22 cellular contexts compared by ENCODE assay signal in genomic region chr15:66211670-66212455, GRCh38. TPM values are rescaled to one million over a fixed set of nuclear protein-coding genes. Genes with fewer than 3 reads are reported as not detected.
DNase-seq lines count a peak whose midpoint lies in the region; ATAC-seq and TF ChIP-seq lines count a peak whose summit lies in the region.
"Had no signal": no experiment of that assay in that cellular context is flagged by ENCODE, and none has a peak within 500 bp of the region (broad histone marks: within the 10 kb centered on the region; RNA-seq: fewer than 3 reads in every experiment).

No MANE protein-coding gene starts in this region.

- H3K4me1 ChIP-seq in BLaER1 treated with 17β-estradiol and CSF1 and Interleukin-3, amounts not matched to agents 10 nM and 100 nM, result peaks cover 5 to 31% (median 16%) of the 10 kb centered on the region in 10 experiments; a peak in 17 of 20 replicates
- peaks cover 0 to 15% of the 10 kb centered on the region in 2 experiments; a peak in 1 of 4 replicates for H3K4me1 ChIP-seq in SK-N-SH (ENCODE audit: control insufficient read depth in 1 of 2, insufficient read depth in 2 of 2, low read depth in 1 of 2, low read length in 1 of 2)
- H3K4me1 ChIP-seq: A549, SJSA1 had no signal

- no peak for DNase-seq in WTC11 (ENCODE audit: low spot score)
- DNase-seq in iPS-NIHi11 (ENCODE audit: low spot score), result peak; percentile 47
- no peak for DNase-seq in stimulated activated effector memory CD8-positive, alpha-beta T cell treated with anti-CD3 and anti-CD28 coated beads, Interleukin-12 subunit alpha, Interleukin-12 subunit beta, amount 100 ng/mL, for 72 hours (ENCODE audit: low spot score in 2 of 2)
- no peak for DNase-seq in NCI-H1436 (lab: John Stamatoyannopoulos, UW)
- DNase-seq in stimulated activated CD4-positive, alpha-beta T cell treated with anti-CD3 and anti-CD28 coated beads, Interleukin-4, amount 100 ng/mL, for 1 hour, result no peak
- no peak for DNase-seq in SK-N-SH
- DNase-seq: CD4-positive, CD25-positive, alpha-beta regulatory T cell; DMS 273 treated with DMSO at 0.1 percent for 48 hours; DMS79 treated with DMSO at 0.1 percent for 48 hours; GOT3; NCI-H146; NCI-H2029; NCI-H2227 treated with DMSO at 0.1 percent for 48 hours; NCI-H510A treated with DMSO at 0.1 percent for 48 hours; NCI-H774; NK-92 treated with Interleukin-12 subunit alpha and Interleukin-12 subunit beta, amount 100 ng/mL, for 24 hours had no signal

- CTCF ChIA-PET in WTC11 (lab: Charles Lee) (interaction anchor here (0.6 to 1.9 kb wide), 4 partner anchors 21 to 296 kb away, joined by 3 to 6 read pairs (median 3); no protein-coding TSS in a partner anchor), SK-N-SH (lab: Yijun Ruan, JAX) (interaction anchor here (1.3 kb wide), 1 partner anchor 12 kb away, joined by 4 read pairs; no protein-coding TSS in a partner anchor)

- peaks cover 7% of the 10 kb centered on the region; the same call in 1 of the 2 replicates for H3K9me3 Mint-ChIP-seq in WTC11
- no peaks in the 10 kb centered on the region for H3K9me3 Mint-ChIP-seq in stimulated activated effector memory CD8-positive, alpha-beta T cell treated with anti-CD3 and anti-CD28 coated beads, Interleukin-12 subunit alpha, Interleukin-12 subunit beta, amount 100 ng/mL, for 72 hours

- H4K20me1 ChIP-seq in BLaER1 treated with 17β-estradiol and CSF1 and Interleukin-3, amounts not matched to agents 10 nM and 100 nM, result no peaks in the 10 kb centered on the region
- no peaks in the 10 kb centered on the region for H4K20me1 ChIP-seq in SK-N-SH (ENCODE audit: insufficient read depth)

- 0 out of 2 replicates have a peak, but pooled peaks cover 5% of the 10 kb centered on the region for H3K4me1 Mint-ChIP-seq in WTC11
- peaks cover 7% of the 10 kb centered on the region for H3K4me1 Mint-ChIP-seq in stimulated activated effector memory CD8-positive, alpha-beta T cell treated with anti-CD3 and anti-CD28 coated beads, Interleukin-12 subunit alpha, Interleukin-12 subunit beta, amount 100 ng/mL, for 72 hours
- H3K4me1 Mint-ChIP-seq: B cell; CD4-positive, CD25-positive, alpha-beta regulatory T cell had no signal

- no peaks in the 10 kb centered on the region for H3F3A ChIP-seq in SK-N-SH (replicated peaks; ENCODE audit: insufficient read depth)

- POLR2A ChIA-PET in WTC11 (lab: Charles Lee) (no interaction called here), SK-N-SH (lab: Yijun Ruan, JAX) (no interaction called here)

- no peaks in the 10 kb centered on the region for H3K79me2 ChIP-seq in SK-N-SH (ENCODE audit: insufficient read depth)

- 0 out of 22 replicates have a peak overlapping the region, but pooled peaks of 1 of the 11 experiments have one; percentile 18 for H3K9ac ChIP-seq in BLaER1 treated with 17β-estradiol and CSF1 and Interleukin-3, amounts not matched to agents 10 nM and 100 nM
- no peak overlapping the region for H3K9ac ChIP-seq in SK-N-SH
- H3K9ac ChIP-seq: KMS-11 had no signal

- 76% methylated on average over 11 of the region's 11 CpGs for WGBS in SK-N-SH (ENCODE audit: low lambda C conversion rate)

- H3K27ac ChIP-seq in BLaER1 treated with 17β-estradiol and CSF1 and Interleukin-3, amounts not matched to agents 10 nM and 100 nM, result peak overlapping the region in 2 of 11 experiments; percentile 2 to 27; a peak in 1 of 22 replicates
- H3K27ac ChIP-seq in SK-N-SH (ENCODE audit: low read depth in 2 of 2, low read length in 1 of 2), result no peak overlapping the region
- H3K27ac ChIP-seq: A549, KMS-11, SJSA1 had no signal

- H3K36me3 Mint-ChIP-seq in WTC11, result no peaks in the 10 kb centered on the region
- no peaks in the 10 kb centered on the region for H3K36me3 Mint-ChIP-seq in stimulated activated effector memory CD8-positive, alpha-beta T cell treated with anti-CD3 and anti-CD28 coated beads, Interleukin-12 subunit alpha, Interleukin-12 subunit beta, amount 100 ng/mL, for 72 hours
- H3K36me3 Mint-ChIP-seq: CD4-positive, CD25-positive, alpha-beta regulatory T cell had no signal

- no peak overlapping the region for H3K27ac Mint-ChIP-seq in WTC11
- no peak overlapping the region for H3K27ac Mint-ChIP-seq in stimulated activated effector memory CD8-positive, alpha-beta T cell treated with anti-CD3 and anti-CD28 coated beads, Interleukin-12 subunit alpha, Interleukin-12 subunit beta, amount 100 ng/mL, for 72 hours
- H3K27ac Mint-ChIP-seq: B cell had no signal

- no peaks in the 10 kb centered on the region for H3K36me3 ChIP-seq in BLaER1 treated with 17β-estradiol and CSF1 and Interleukin-3, amounts not matched to agents 10 nM and 100 nM
- no peaks in the 10 kb centered on the region for H3K36me3 ChIP-seq in SK-N-SH (replicated peaks in 1 of 2; ENCODE audit: control insufficient read depth in 1 of 2, insufficient read depth in 2 of 2, low read length in 1 of 2)
- H3K36me3 ChIP-seq: SJSA1 had no signal

- H3K4me3 ChIP-seq in BLaER1 treated with 17β-estradiol and CSF1 and Interleukin-3, amounts not matched to agents 10 nM and 100 nM, result no peak overlapping the region
- no peak overlapping the region for H3K4me3 ChIP-seq in SK-N-SH (ENCODE audit: low read depth in 2 of 2, low read length in 1 of 2)
- H3K4me3 ChIP-seq: A549, SJSA1 had no signal

- peak overlapping the region in 8 of 11 experiments; percentile 54 to 73 (median 62); a peak in 16 of 22 replicates for H3K4me2 ChIP-seq in BLaER1 treated with 17β-estradiol and CSF1 and Interleukin-3, amounts not matched to agents 10 nM and 100 nM
- H3K4me2 ChIP-seq in SK-N-SH, result no peak overlapping the region
- H3K4me2 ChIP-seq: A549, KMS-11 had no signal

- no peak for TF ChIP-seq RAD21 in SK-N-SH (IDR thresholded peaks at IDR 0.05; ENCODE audit: low read length)

- TF ChIP-seq CTCF in WTC11 (IDR thresholded peaks at IDR 0.05), result no peak
- TF ChIP-seq CTCF in SK-N-SH (IDR thresholded peaks at IDR 0.05), result no peak

- ATAC-seq in WTC11, result peak; percentile 76
- peak; percentile 82 for ATAC-seq in stimulated activated effector memory CD8-positive, alpha-beta T cell treated with anti-CD3 and anti-CD28 coated beads, Interleukin-12 subunit alpha, Interleukin-12 subunit beta, amount 100 ng/mL, for 72 hours
- ATAC-seq: A549, Panc1 had no signal

- no peak for TF ChIP-seq EP300 in SK-N-SH (IDR thresholded peaks at IDR 0.05; ENCODE audit: borderline replicate concordance in 1 of 2, low read depth in 1 of 2, low read length in 1 of 2)

- H2AFZ ChIP-seq in SK-N-SH (ENCODE audit: low read depth), result no peak overlapping the region

- peaks cover 0 to 5% (median 3%) of the 10 kb centered on the region in 11 experiments; a peak in 6 of 22 replicates for H3K9me3 ChIP-seq in BLaER1 treated with 17β-estradiol and CSF1 and Interleukin-3, amounts not matched to agents 10 nM and 100 nM (replicated peaks in 1 of 11)
- no peaks in the 10 kb centered on the region for H3K9me3 ChIP-seq in SK-N-SH
- H3K9me3 ChIP-seq: A549, SJSA1 had no signal

- H3K9me2 ChIP-seq in SK-N-SH, result no peaks in the 10 kb centered on the region

- H3K27me3 ChIP-seq in BLaER1 treated with 17β-estradiol and CSF1 and Interleukin-3, amounts not matched to agents 10 nM and 100 nM, result no peaks in the 10 kb centered on the region
- H3K27me3 ChIP-seq in SK-N-SH (ENCODE audit: insufficient read depth), result peaks cover 17% of the 10 kb centered on the region

- H3K27me3 Mint-ChIP-seq in WTC11 (ENCODE audit: low read depth), result no peaks in the 10 kb centered on the region

- no peak overlapping the region for H3K4me3 Mint-ChIP-seq in WTC11
- no peak overlapping the region for H3K4me3 Mint-ChIP-seq in stimulated activated effector memory CD8-positive, alpha-beta T cell treated with anti-CD3 and anti-CD28 coated beads, Interleukin-12 subunit alpha, Interleukin-12 subunit beta, amount 100 ng/mL, for 72 hours
- H3K4me3 Mint-ChIP-seq: B cell; CD4-positive, CD25-positive, alpha-beta regulatory T cell had no signal

TF ChIP-seq in SK-N-SH, 30 proteins besides CTCF, POLR2A, EP300 and RAD21 (continues in another document):
- TF ChIP-seq MXI1 (IDR thresholded peaks at IDR 0.05; ENCODE audit: low read depth, low read length) (no peak), EZH2phosphoT487 (IDR thresholded peaks at IDR 0.05; ENCODE audit: borderline replicate concordance, low read depth) (no peak), YY1 (IDR thresholded peaks at IDR 0.05; ENCODE audit: low read depth) (no peak), JUND (IDR thresholded peaks at IDR 0.05) (no peak), TEAD4 (IDR thresholded peaks at IDR 0.05; ENCODE audit: borderline replicate concordance, insufficient read depth) (no peak)
- TF ChIP-seq, protein P1, sequence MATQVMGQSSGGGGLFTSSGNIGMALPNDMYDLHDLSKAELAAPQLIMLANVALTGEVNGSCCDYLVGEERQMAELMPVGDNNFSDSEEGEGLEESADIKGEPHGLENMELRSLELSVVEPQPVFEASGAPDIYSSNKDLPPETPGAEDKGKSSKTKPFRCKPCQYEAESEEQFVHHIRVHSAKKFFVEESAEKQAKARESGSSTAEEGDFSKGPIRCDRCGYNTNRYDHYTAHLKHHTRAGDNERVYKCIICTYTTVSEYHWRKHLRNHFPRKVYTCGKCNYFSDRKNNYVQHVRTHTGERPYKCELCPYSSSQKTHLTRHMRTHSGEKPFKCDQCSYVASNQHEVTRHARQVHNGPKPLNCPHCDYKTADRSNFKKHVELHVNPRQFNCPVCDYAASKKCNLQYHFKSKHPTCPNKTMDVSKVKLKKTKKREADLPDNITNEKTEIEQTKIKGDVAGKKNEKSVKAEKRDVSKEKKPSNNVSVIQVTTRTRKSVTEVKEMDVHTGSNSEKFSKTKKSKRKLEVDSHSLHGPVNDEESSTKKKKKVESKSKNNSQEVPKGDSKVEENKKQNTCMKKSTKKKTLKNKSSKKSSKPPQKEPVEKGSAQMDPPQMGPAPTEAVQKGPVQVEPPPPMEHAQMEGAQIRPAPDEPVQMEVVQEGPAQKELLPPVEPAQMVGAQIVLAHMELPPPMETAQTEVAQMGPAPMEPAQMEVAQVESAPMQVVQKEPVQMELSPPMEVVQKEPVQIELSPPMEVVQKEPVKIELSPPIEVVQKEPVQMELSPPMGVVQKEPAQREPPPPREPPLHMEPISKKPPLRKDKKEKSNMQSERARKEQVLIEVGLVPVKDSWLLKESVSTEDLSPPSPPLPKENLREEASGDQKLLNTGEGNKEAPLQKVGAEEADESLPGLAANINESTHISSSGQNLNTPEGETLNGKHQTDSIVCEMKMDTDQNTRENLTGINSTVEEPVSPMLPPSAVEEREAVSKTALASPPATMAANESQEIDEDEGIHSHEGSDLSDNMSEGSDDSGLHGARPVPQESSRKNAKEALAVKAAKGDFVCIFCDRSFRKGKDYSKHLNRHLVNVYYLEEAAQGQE (IDR thresholded peaks at IDR 0.05; ENCODE audit: low read depth, low read length), result no peak

RNA-seq across cellular contexts. Expression of gene MEGF11, which starts 41.7 kb away (rescaled TPM):
- 2.7 to 3.3 TPM (median 2.7 TPM) in 3 replicates for total RNA-seq in WTC11 (2021)
- 0.03 TPM in 1 of 2 replicates, not detected in the other for polyA plus RNA-seq in SK-N-SH (2012; rRNA removed)
- polyA plus RNA-seq in SK-N-SH (2012; cell fraction: cytosol; rRNA removed), result 0.01 and 0.04 TPM in 2 replicates
- 0.07 and 0.14 TPM in 2 replicates for polyA plus RNA-seq in SK-N-SH (2012; cell fraction: nucleus; rRNA removed)
- total RNA-seq: CD4-positive, CD25-positive, alpha-beta regulatory T cell had no signal
